Comparison of ENCODE assay signal across 8 cellular contexts in genomic region chr19:14375582-14376291, GRCh38. TPM values are rescaled to one million over a fixed set of nuclear protein-coding genes. Genes with fewer than 3 reads are reported as not detected.
DNase-seq lines count a peak whose midpoint lies in the region; TF ChIP-seq lines count a peak whose summit lies in the region.

No MANE protein-coding gene starts in this region.

- H3K36me3 ChIP-seq in hepatocyte (replicated peaks; ENCODE audit: insufficient read depth, low read depth), result no peaks in the 10 kb centered on the region

- no peaks in the 10 kb centered on the region for H3K27me3 ChIP-seq in hepatocyte

- no peaks in the 10 kb centered on the region for H3K27me3 Mint-ChIP-seq in activated T-helper 2 cell treated with anti-CD3 and anti-CD28 coated beads, Interferon-gamma antibody, Interleukin-2, Interleukin-4, amounts not matched to agents 10 μg/mL and 5 μg/mL and 100 μg/mL, durations not matched to agents 14 hours and 24 hours and 36 hours (ENCODE audit: low read depth)
- no peaks in the 10 kb centered on the region for H3K27me3 Mint-ChIP-seq in stimulated activated naive CD8-positive, alpha-beta T cell treated with anti-CD3 and anti-CD28 coated beads, Interleukin-15, Interleukin-2, amounts not matched to agents 100 ng/mL and 50 ng/mL, for 24 hours

- TF ChIP-seq CTCF in hepatocyte (IDR thresholded peaks at IDR 0.05; ENCODE audit: poor library complexity), result no peak

- H3K4me2 ChIP-seq in hepatocyte, result no peak overlapping the region

- DNase-seq in NCI-H1092 treated with DMSO at 0.1 percent for 48 hours (lab: John Stamatoyannopoulos, UW) (peak; percentile 14), NCI-H1092 (lab: John Stamatoyannopoulos, UW) (no peak), hepatocyte (ENCODE audit: low spot score) (no peak), NCI-H2029 treated with DMSO at 0.1 percent for 48 hours (lab: John Stamatoyannopoulos, UW) (no peak), HEK293T (ENCODE audit: extremely low spot score) (no peak), LoVo (ENCODE audit: low spot score) (no peak)
- DNase-seq in activated T-helper 2 cell treated with anti-CD3 and anti-CD28 coated beads, Interferon-gamma antibody, Interleukin-2, Interleukin-4, amounts not matched to agents 10 μg/mL and 5 μg/mL and 100 μg/mL, durations not matched to agents 14 hours and 24 hours and 36 hours (ENCODE audit: low spot score), result no peak

- H3K27ac Mint-ChIP-seq in activated T-helper 2 cell treated with anti-CD3 and anti-CD28 coated beads, Interferon-gamma antibody, Interleukin-2, Interleukin-4, amounts not matched to agents 10 μg/mL and 5 μg/mL and 100 μg/mL, durations not matched to agents 14 hours and 24 hours and 36 hours, result peak overlapping the region; percentile 97
- H3K27ac Mint-ChIP-seq in stimulated activated naive CD8-positive, alpha-beta T cell treated with anti-CD3 and anti-CD28 coated beads, Interleukin-15, Interleukin-2, amounts not matched to agents 100 ng/mL and 50 ng/mL, for 24 hours, result peak overlapping the region; percentile 94

- no peak overlapping the region for H3K4me3 ChIP-seq in hepatocyte

- H3K9me2 ChIP-seq in hepatocyte (replicated peaks; ENCODE audit: insufficient read depth), result no peaks in the 10 kb centered on the region

- no peaks in the 10 kb centered on the region for H4K20me1 ChIP-seq in hepatocyte (ENCODE audit: insufficient read depth, poor library complexity, severe bottlenecking)

- H3K4me1 ChIP-seq in hepatocyte (ENCODE audit: insufficient read depth), result peaks cover 12% of the 10 kb centered on the region

- CTCF ChIA-PET in HEK293T (lab: Yijun Ruan, JAX), result no interaction called here

- no peaks in the 10 kb centered on the region for H3K36me3 Mint-ChIP-seq in activated T-helper 2 cell treated with anti-CD3 and anti-CD28 coated beads, Interferon-gamma antibody, Interleukin-2, Interleukin-4, amounts not matched to agents 10 μg/mL and 5 μg/mL and 100 μg/mL, durations not matched to agents 14 hours and 24 hours and 36 hours (ENCODE audit: low read depth)
- no peaks in the 10 kb centered on the region for H3K36me3 Mint-ChIP-seq in stimulated activated naive CD8-positive, alpha-beta T cell treated with anti-CD3 and anti-CD28 coated beads, Interleukin-15, Interleukin-2, amounts not matched to agents 100 ng/mL and 50 ng/mL, for 24 hours (ENCODE audit: low read depth)

- WGBS in hepatocyte (ENCODE audit: low lambda C conversion rate, missing lambda C conversion rate), result 76% methylated on average over 11 of the region's 17 CpGs

- H3K27ac ChIP-seq in hepatocyte, result peak overlapping the region; percentile 60

- POLR2A ChIA-PET in HEK293T (lab: Yijun Ruan, JAX), result no interaction called here

- intact Hi-C loops in activated T-helper 2 cell treated with anti-CD3 and anti-CD28 coated beads, Interferon-gamma antibody, Interleukin-2, Interleukin-4, amounts not matched to agents 10 μg/mL and 5 μg/mL and 100 μg/mL, durations not matched to agents 14 hours and 24 hours and 36 hours (cut with micrococcal nuclease), result no loop called here

- H3K4me1 Mint-ChIP-seq in activated T-helper 2 cell treated with anti-CD3 and anti-CD28 coated beads, Interferon-gamma antibody, Interleukin-2, Interleukin-4, amounts not matched to agents 10 μg/mL and 5 μg/mL and 100 μg/mL, durations not matched to agents 14 hours and 24 hours and 36 hours (ENCODE audit: low read depth), result peaks cover 53% of the 10 kb centered on the region
- H3K4me1 Mint-ChIP-seq in stimulated activated naive CD8-positive, alpha-beta T cell treated with anti-CD3 and anti-CD28 coated beads, Interleukin-15, Interleukin-2, amounts not matched to agents 100 ng/mL and 50 ng/mL, for 24 hours (ENCODE audit: low read depth), result peaks cover 78% of the 10 kb centered on the region

- no peak overlapping the region for H2AFZ ChIP-seq in hepatocyte

- H3K9me3 Mint-ChIP-seq in activated T-helper 2 cell treated with anti-CD3 and anti-CD28 coated beads, Interferon-gamma antibody, Interleukin-2, Interleukin-4, amounts not matched to agents 10 μg/mL and 5 μg/mL and 100 μg/mL, durations not matched to agents 14 hours and 24 hours and 36 hours, result no peaks in the 10 kb centered on the region
- H3K9me3 Mint-ChIP-seq in stimulated activated naive CD8-positive, alpha-beta T cell treated with anti-CD3 and anti-CD28 coated beads, Interleukin-15, Interleukin-2, amounts not matched to agents 100 ng/mL and 50 ng/mL, for 24 hours, result no peaks in the 10 kb centered on the region

- H3K9me3 ChIP-seq in hepatocyte (ENCODE audit: low read depth), result no peaks in the 10 kb centered on the region

- H3K79me2 ChIP-seq in hepatocyte, result no peaks in the 10 kb centered on the region

- peak overlapping the region; percentile 17 for H3K4me3 Mint-ChIP-seq in activated T-helper 2 cell treated with anti-CD3 and anti-CD28 coated beads, Interferon-gamma antibody, Interleukin-2, Interleukin-4, amounts not matched to agents 10 μg/mL and 5 μg/mL and 100 μg/mL, durations not matched to agents 14 hours and 24 hours and 36 hours (ENCODE audit: low read depth)
- peak overlapping the region; percentile 76 for H3K4me3 Mint-ChIP-seq in stimulated activated naive CD8-positive, alpha-beta T cell treated with anti-CD3 and anti-CD28 coated beads, Interleukin-15, Interleukin-2, amounts not matched to agents 100 ng/mL and 50 ng/mL, for 24 hours

TF ChIP-seq in HEK293T, 16 proteins besides CTCF, POLR2A, EP300 and RAD21:
- no peak for TF ChIP-seq LEF1 (IDR thresholded peaks at IDR 0.05; ENCODE audit: borderline replicate concordance)
TF ChIP-seq in HEK293T: peak in this region for 0.

RNA-seq across cellular contexts. Expression of gene ADGRE5, which starts 5.5 kb away (rescaled TPM):
- 177 and 183 TPM in 2 replicates for total RNA-seq in activated T-helper 2 cell treated with anti-CD3 and anti-CD28 coated beads, Interferon-gamma antibody, Interleukin-2, Interleukin-4, amounts not matched to agents 10 μg/mL and 5 μg/mL and 100 μg/mL, durations not matched to agents 14 hours and 24 hours and 36 hours
- total RNA-seq in hepatocyte, result 4.5 and 5.0 TPM in 2 replicates
- 7.3 and 13.1 TPM in 2 replicates for polyA plus RNA-seq in hepatocyte

RNA-seq across cellular contexts. Expression of gene DDX39A, which starts 43.4 kb away (rescaled TPM):
- 268 TPM in 2 replicates for total RNA-seq in activated T-helper 2 cell treated with anti-CD3 and anti-CD28 coated beads, Interferon-gamma antibody, Interleukin-2, Interleukin-4, amounts not matched to agents 10 μg/mL and 5 μg/mL and 100 μg/mL, durations not matched to agents 14 hours and 24 hours and 36 hours
- 51.8 and 79.2 TPM in 2 replicates for total RNA-seq in hepatocyte
- 106 and 135 TPM in 2 replicates for polyA plus RNA-seq in hepatocyte

RNA-seq across cellular contexts. Expression of gene PKN1, which starts 57.4 kb away (rescaled TPM):
- total RNA-seq in activated T-helper 2 cell treated with anti-CD3 and anti-CD28 coated beads, Interferon-gamma antibody, Interleukin-2, Interleukin-4, amounts not matched to agents 10 μg/mL and 5 μg/mL and 100 μg/mL, durations not matched to agents 14 hours and 24 hours and 36 hours, result 171 and 172 TPM in 2 replicates
- total RNA-seq in hepatocyte, result 57.4 and 61.4 TPM in 2 replicates
- polyA plus RNA-seq in hepatocyte, result 83.3 and 88.5 TPM in 2 replicates

Comparison
In these comparisons a context has a peak if more than half of its experiments do, and no peak if none do; other contexts are left out.
1. RNA of gene ADGRE5, which starts 5.5 kb away (total RNA-seq): 177 to 183 TPM in activated T-helper 2 cell treated with anti-CD3 and anti-CD28 coated beads, Interferon-gamma antibody, Interleukin-2, Interleukin-4, amounts not matched to agents 10 μg/mL and 5 μg/mL and 100 μg/mL, durations not matched to agents 14 hours and 24 hours and 36 hours; 4.5 to 5.0 TPM in hepatocyte; every median in the first group is over 10 times any median in the second.